Comparison of ENCODE assay signal across 2 cellular contexts in genomic region chr18:66759017-66759416, GRCh38.
TF ChIP-seq lines count a peak whose summit lies in the region.

No MANE protein-coding gene starts in this region.

TF ChIP-seq in GM23338, 12 proteins besides CTCF, POLR2A, EP300 and RAD21 (continued from another document):
- TF ChIP-seq ZNF462 (CRISPR knock-in tag; IDR thresholded peaks at IDR 0.05) (peak; percentile 60; the same call in 1 of the 2 replicates), STAT1 (IDR thresholded peaks at IDR 0.05; ENCODE audit: unreplicated experiment) (no peak)

TF ChIP-seq in WTC11, 78 proteins besides CTCF, POLR2A, EP300 and RAD21 (continued from another document):
- TF ChIP-seq IRF1 (CRISPR knock-in tag; IDR thresholded peaks at IDR 0.05) = no peak
